In the genomic region with DNA sequence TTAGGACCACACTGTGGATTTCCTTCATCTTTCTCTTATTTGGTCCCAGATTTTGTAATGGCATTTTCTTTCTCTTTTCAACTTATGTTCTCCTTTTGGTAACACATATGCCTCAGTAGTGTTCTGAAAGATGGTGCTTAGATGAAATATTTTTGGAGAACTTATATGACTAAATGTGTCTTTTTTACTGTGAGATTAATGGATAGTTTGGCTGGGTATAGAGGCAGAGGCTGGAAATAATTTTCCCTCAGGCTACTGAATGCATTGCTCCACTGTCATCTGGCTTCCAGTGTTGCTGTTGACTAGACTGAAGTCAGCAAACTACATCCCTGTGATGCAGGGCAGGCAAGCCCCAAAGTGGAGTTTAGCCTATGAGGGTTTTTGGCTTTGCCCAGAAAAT, we compare ENCODE assay signal across 35 cellular contexts.
"Had no signal": no experiment of that assay in that cellular context is flagged by ENCODE, and none has a peak within 500 bp of the region (broad histone marks: within the 10 kb centered on the region; RNA-seq: fewer than 3 reads in every experiment).

No MANE protein-coding gene starts in this region.

- H3K4me3 ChIP-seq: MG63 had no signal

- H3K9me3 ChIP-seq: MG63 had no signal

- H3K36me3 ChIP-seq: MG63 had no signal

- DNase-seq: Karpas-422, Kasumi-1, MG63, MM.1S, MV-4-11, NCI-H1048, NCI-H1092, NCI-H1092 treated with DMSO at 0.1 percent for 48 hours, NCI-H1105, NCI-H1105 treated with DMSO at 0.1 percent for 48 hours, NCI-H1417, NCI-H1417 treated with DMSO at 0.1 percent for 48 hours, NCI-H1436, NCI-H1436 treated with DMSO at 0.1 percent for 48 hours, NCI-H146, NCI-H1694, NCI-H1694 treated with DMSO at 0.1 percent for 48 hours, NCI-H187, NCI-H187 treated with DMSO at 0.1 percent for 48 hours, NCI-H1930, NCI-H2029, NCI-H2029 treated with DMSO at 0.1 percent for 48 hours, NCI-H2081, NCI-H2081 treated with DMSO at 0.1 percent for 48 hours, NCI-H2107, NCI-H2171, NCI-H2171 treated with DMSO at 0.1 percent for 48 hours, NCI-H2227 treated with DMSO at 0.1 percent for 48 hours, NCI-H226, NCI-H345, NCI-H446, NCI-H446 treated with DMSO at 0.1 percent for 48 hours, NCI-H510A, NCI-H510A treated with DMSO at 0.1 percent for 48 hours, NCI-H524 had no signal

- H3K27me3 ChIP-seq: MG63 had no signal
